ENCODE assay signal across 8 cellular contexts in the genomic region with DNA sequence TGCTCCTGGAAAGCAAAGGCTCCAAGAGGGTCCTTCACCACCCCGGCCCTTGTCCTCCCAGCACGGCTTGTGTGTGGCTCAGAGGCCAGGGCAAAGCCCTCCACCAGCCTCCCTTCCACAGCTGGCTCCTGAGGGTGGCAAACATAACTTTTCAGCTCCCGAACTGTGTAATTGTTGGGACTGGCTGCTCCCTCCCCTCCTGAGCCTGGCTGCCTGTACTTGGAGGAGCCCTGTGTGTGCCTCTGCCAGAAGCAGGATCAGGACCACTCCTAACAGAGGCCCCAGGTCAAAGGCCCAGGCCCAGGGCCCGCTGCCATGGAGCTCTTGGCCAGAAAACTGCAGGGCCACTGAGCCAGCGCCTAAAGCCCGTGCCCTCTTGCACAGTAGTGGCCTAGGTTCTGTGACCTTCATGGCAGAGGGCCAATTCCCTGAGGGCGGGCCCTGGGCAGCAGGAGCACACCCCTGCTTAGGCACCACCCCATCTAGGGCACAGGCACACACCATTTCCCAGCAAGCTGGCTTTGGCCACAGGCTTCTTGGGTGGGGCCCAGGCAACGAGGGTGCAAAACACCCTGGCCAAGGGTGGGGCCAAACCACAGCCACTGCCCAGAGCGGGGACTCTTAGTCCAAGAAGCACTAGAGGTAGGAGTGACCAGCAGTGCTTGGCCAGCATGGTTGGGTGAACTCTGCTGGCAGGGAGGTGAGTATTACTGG.
DNase-seq lines count a peak whose midpoint lies in the region; ATAC-seq, FAIRE-seq and TF ChIP-seq lines count a peak whose summit lies in the region.
"Not testable (repeated sequence)": the region's sequence is repeated elsewhere in the genome, so short reads cannot be mapped to it uniquely, and the experiment has no call there.

No MANE protein-coding gene starts in this region.

- intact Hi-C loops in left cardiac atrium (cut with DNase I); left lung (cut with DNase I); psoas muscle (cut with DNase I); tibial artery (cut with DNase I; ENCODE audit: low total_unique reads): not testable (repeated sequence)

- DNase-seq in A549 (ENCODE audit: low read depth in 1 of 2, low spot score in 1 of 2); RWPE2 (ENCODE audit: low spot score); left cardiac atrium; psoas muscle: not testable (repeated sequence)
- DNase-seq in left lung (peak in 1 of 2 donors; percentile 46), tibial artery (peak in 1 of 2 donors; percentile 84)

- H3K9me3 ChIP-seq in A549; RWPE2 (ENCODE audit: severe bottlenecking); left lung; muscle layer of colon (ENCODE audit: low read length); psoas muscle; tibial artery: not testable (repeated sequence)

- H3K27ac ChIP-seq in A549; RWPE2 (ENCODE audit: poor library complexity, severe bottlenecking); left lung; psoas muscle: not testable (repeated sequence)
- H3K27ac ChIP-seq in muscle layer of colon (ENCODE audit: low read depth, low read length) (peak overlapping the region; percentile 44), tibial artery (peak overlapping the region; percentile 77 to 81)

- not testable (repeated sequence) for TF ChIP-seq EP300 in A549 (IDR thresholded peaks at IDR 0.05)

- not testable (repeated sequence) for H3K36me3 ChIP-seq in RWPE2 (ENCODE audit: low read depth); left lung; muscle layer of colon (ENCODE audit: insufficient read depth, low read length); psoas muscle (ENCODE audit: insufficient read depth in 1 of 2, low read depth in 1 of 2); tibial artery

- peak; percentile 4; a peak in 1 of 6 replicates for ATAC-seq in A549
- ATAC-seq in RWPE2 (ENCODE audit: low read depth), result peak; percentile 10; the same call in 1 of the 3 replicates
- ATAC-seq in esophagus mucosa, result peak; percentile 57
- peak; percentile 69 to 72 for ATAC-seq in left cardiac atrium
- peak; percentile 82 for ATAC-seq in left lung
- peak; percentile 53 to 92 (median 78) for ATAC-seq in psoas muscle

- H3K9ac ChIP-seq in muscle layer of colon (ENCODE audit: low read length), result not testable (repeated sequence)

- CTCF ChIA-PET in A549 (lab: Yijun Ruan, JAX), result interaction anchor here (1.2 to 1.6 kb wide), 4 partner anchors 26 to 234 kb away, joined by 3 to 6 read pairs (median 4); no protein-coding TSS in a partner anchor

- not testable (repeated sequence) for H3K27me3 ChIP-seq in RWPE2 (ENCODE audit: insufficient read depth, poor library complexity, severe bottlenecking); left lung; muscle layer of colon (ENCODE audit: control insufficient read depth in 1 of 2, insufficient read depth in 2 of 2, low read length in 2 of 2); psoas muscle (ENCODE audit: insufficient read depth in 3 of 3, low read length in 2 of 3); tibial artery

- TF ChIP-seq POLR2A in A549 (IDR thresholded peaks at IDR 0.05; ENCODE audit: low read length), result not testable (repeated sequence)

- not testable (repeated sequence) for H3K4me2 ChIP-seq in A549

- POLR2A ChIA-PET in A549 (lab: Yijun Ruan, JAX), result not testable (repeated sequence)

- TF ChIP-seq RAD21 in A549 (conservative IDR thresholded peaks at IDR 0.05 in 1 of 2, IDR thresholded peaks at IDR 0.05 in 1 of 2), result not testable (repeated sequence)

- 40% methylated on average over 3 of the region's 9 CpGs for WGBS in A549 (ENCODE audit: missing lambda C conversion rate)
- 50 to 63% (median 56%) methylated on average over 3 of the region's 9 CpGs for WGBS in psoas muscle, 3 donors

- H3K4me3 ChIP-seq in A549; RWPE2 (ENCODE audit: severe bottlenecking); left lung; muscle layer of colon (ENCODE audit: low read depth in 1 of 2, low read length in 2 of 2); psoas muscle; tibial artery: not testable (repeated sequence)

- peak; percentile 7 for FAIRE-seq in A549 (lab: Jason Lieb, UNC)

- not testable (repeated sequence) for TF ChIP-seq CTCF in A549 (IDR thresholded peaks at IDR 0.05); RWPE2 (IDR thresholded peaks at IDR 0.05; ENCODE audit: poor library complexity, severe bottlenecking); left lung (IDR thresholded peaks at IDR 0.05); psoas muscle (IDR thresholded peaks at IDR 0.05); tibial artery (IDR thresholded peaks at IDR 0.05)

- H3K4me1 ChIP-seq in A549; RWPE2 (ENCODE audit: insufficient read depth, poor library complexity, severe bottlenecking); left lung; muscle layer of colon (ENCODE audit: insufficient read depth, low read length); psoas muscle: not testable (repeated sequence)
- H3K4me1 ChIP-seq in tibial artery, result peaks cover 0 to 22% (median 15%) of the 10 kb centered on the region in 4 donors

Comparison
In these comparisons a context has a peak if more than half of its experiments do, and no peak if none do; other contexts are left out.
1. ATAC-seq: peak in every context shown above with its lines; median percentile 82 in left lung; 78 in psoas muscle; 70 in left cardiac atrium; 57 in esophagus mucosa; 10 in RWPE2; 4 in A549.